ENCODE assay signal across 22 cellular contexts in the genomic region with DNA sequence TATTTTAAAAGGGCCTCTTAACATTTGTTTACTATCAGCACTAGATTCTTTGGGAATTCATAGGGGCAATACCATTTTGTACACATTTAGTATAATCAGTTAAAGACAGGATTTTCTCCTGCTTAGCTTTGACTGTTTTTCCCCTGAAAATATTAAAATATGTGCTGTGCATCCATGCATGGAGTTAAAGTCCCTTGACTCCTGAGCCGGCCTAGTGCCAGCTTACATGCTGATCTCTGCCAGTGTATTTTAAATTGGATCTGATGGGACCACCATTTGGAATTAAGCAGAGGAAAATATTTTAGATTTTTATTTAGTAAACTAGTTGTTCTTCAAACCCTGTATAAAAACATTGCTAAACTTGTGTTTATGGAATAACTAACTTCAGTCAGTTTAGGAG.
DNase-seq lines count a peak whose midpoint lies in the region; ATAC-seq and TF ChIP-seq lines count a peak whose summit lies in the region.
"Had no signal": no experiment of that assay in that cellular context is flagged by ENCODE, and none has a peak within 500 bp of the region (broad histone marks: within the 10 kb centered on the region; RNA-seq: fewer than 3 reads in every experiment).

No MANE protein-coding gene starts in this region.

- H3K4me3 ChIP-seq in Karpas-422 (ENCODE audit: low read length) (no peak overlapping the region), thyroid gland (replicated peaks in 1 of 3) (no peak overlapping the region)
- H3K4me3 ChIP-seq: A549; BLaER1 treated with 17β-estradiol and CSF1 and Interleukin-3, amounts not matched to agents 10 nM and 100 nM had no signal

- intact Hi-C loops in thyroid gland (cut with DNase I), result no loop called here

- H3K4me2 ChIP-seq in Karpas-422 (ENCODE audit: low read depth, low read length, poor library complexity, severe bottlenecking), result peak overlapping the region; percentile 35
- H3K4me2 ChIP-seq: A549; BLaER1 treated with 17β-estradiol and CSF1 and Interleukin-3, amounts not matched to agents 10 nM and 100 nM had no signal

- H3K27me3 ChIP-seq in Karpas-422 (ENCODE audit: low read length) (no peaks in the 10 kb centered on the region), thyroid gland (no peaks in the 10 kb centered on the region)
- H3K27me3 ChIP-seq: BLaER1 treated with 17β-estradiol and CSF1 and Interleukin-3, amounts not matched to agents 10 nM and 100 nM had no signal

- H3K27ac ChIP-seq in Karpas-422 (ENCODE audit: low read length), result peak overlapping the region; percentile 80
- H3K27ac ChIP-seq in thyroid gland, result no peak overlapping the region
- H3K27ac ChIP-seq: 22Rv1; A549; BLaER1 treated with 17β-estradiol and CSF1 and Interleukin-3, amounts not matched to agents 10 nM and 100 nM had no signal

- TF ChIP-seq CTCF in AG09319 (IDR thresholded peaks at IDR 0.05; ENCODE audit: low read depth, low read length), result no peak
- no peak for TF ChIP-seq CTCF in thyroid gland (IDR thresholded peaks at IDR 0.05)

- WGBS in thyroid gland, 2 donors, result 54 to 58% methylated on average over 1 of the region's 1 CpG

- no peaks in the 10 kb centered on the region for H3K9me2 ChIP-seq in Karpas-422 (replicated peaks; ENCODE audit: insufficient read depth, low read length)

- H4K20me1 ChIP-seq in Karpas-422 (ENCODE audit: insufficient read depth, low read depth, low read length), result no peaks in the 10 kb centered on the region
- H4K20me1 ChIP-seq: BLaER1 treated with 17β-estradiol and CSF1 and Interleukin-3, amounts not matched to agents 10 nM and 100 nM had no signal

- peaks cover 35% of the 10 kb centered on the region for H3K4me1 ChIP-seq in Karpas-422 (ENCODE audit: low read length)
- H3K4me1 ChIP-seq in thyroid gland, result peaks cover 0 to 6% of the 10 kb centered on the region in 2 donors
- H3K4me1 ChIP-seq: A549 had no signal

- DNase-seq in AG09319 (ENCODE audit: extremely low read depth, low read depth) (peak; percentile 5), Karpas-422 (peak; percentile 52), cerebellum (ENCODE audit: low spot score) (peak; percentile 15), thyroid gland (peak; percentile 14 to 52), KBM-7 (no peak), epidermal melanocyte (ENCODE audit: insufficient read length, low spot score) (no peak)
- DNase-seq: Calu3; CD8-positive, alpha-beta T cell; DMS 273 treated with DMSO at 0.1 percent for 48 hours; DMS53; DND-41; EL; GOT3; H7; HFFc6; IMR-90; KG1 had no signal

- TF ChIP-seq POLR2A in thyroid gland (IDR thresholded peaks at IDR 0.05), result no peak

- in situ Hi-C loops in KBM-7 (cut with MboI; ENCODE audit: low pct_unique_long_range_greater_than_20kb, low sequenced_read_pairs), result no loop called here

- no peaks in the 10 kb centered on the region for H3K36me3 ChIP-seq in Karpas-422 (ENCODE audit: insufficient read depth, low read length)
- H3K36me3 ChIP-seq in thyroid gland, result no peaks in the 10 kb centered on the region
- H3K36me3 ChIP-seq: BLaER1 treated with 17β-estradiol and CSF1 and Interleukin-3, amounts not matched to agents 10 nM and 100 nM had no signal

- no peaks in the 10 kb centered on the region for H3K9me3 ChIP-seq in Karpas-422 (ENCODE audit: low read length)
- H3K9me3 ChIP-seq in thyroid gland, result no peaks in the 10 kb centered on the region
- H3K9me3 ChIP-seq: A549 had no signal

- ATAC-seq in HG03460 (IDR thresholded peaks at IDR 0.05; ENCODE audit: unreplicated experiment), result no peak
- ATAC-seq: A549; CD8-positive, alpha-beta T cell; HCT116 had no signal

- H3K9ac ChIP-seq in Karpas-422 (ENCODE audit: low read length), result no peak overlapping the region
- H3K9ac ChIP-seq: BLaER1 treated with 17β-estradiol and CSF1 and Interleukin-3, amounts not matched to agents 10 nM and 100 nM had no signal

- peaks cover 15% of the 10 kb centered on the region for H3K79me2 ChIP-seq in Karpas-422 (ENCODE audit: low read length)

- no peak overlapping the region for H2AFZ ChIP-seq in Karpas-422 (ENCODE audit: low read length)

Comparison
In these comparisons a context has a peak if more than half of its experiments do, and no peak if none do; other contexts are left out.
1. DNase-seq: peak in AG09319 (single experiment), Karpas-422 (single experiment), cerebellum (single experiment) and thyroid gland (2 of 2); none in KBM-7 (single experiment) and epidermal melanocyte (single experiment).